ENCODE assay signal across 14 cellular contexts in genomic region chr1:41954533-41954944, GRCh38. TPM values are rescaled to one million over a fixed set of nuclear protein-coding genes. Genes with fewer than 3 reads are reported as not detected.
DNase-seq lines count a peak whose midpoint lies in the region; ATAC-seq and TF ChIP-seq lines count a peak whose summit lies in the region.
"Had no signal": no experiment of that assay in that cellular context is flagged by ENCODE, and none has a peak within 500 bp of the region (broad histone marks: within the 10 kb centered on the region; RNA-seq: fewer than 3 reads in every experiment).

No MANE protein-coding gene starts in this region.

- H3K27me3 Mint-ChIP-seq in activated CD8-positive, alpha-beta T cell treated with anti-CD3 and anti-CD28 coated beads for 36 hours = no peaks in the 10 kb centered on the region
- H3K27me3 Mint-ChIP-seq: activated naive CD8-positive, alpha-beta T cell had no signal

- H3K36me3 ChIP-seq in ACC112 (ENCODE audit: insufficient read depth, low read length) = no peaks in the 10 kb centered on the region
- H3K36me3 ChIP-seq in adipocyte (ENCODE audit: control insufficient read depth, insufficient read depth, low read length, severe bottlenecking) = no peaks in the 10 kb centered on the region
- H3K36me3 ChIP-seq: BLaER1, esophagus squamous epithelium had no signal

- no peak overlapping the region for H3K4me3 Mint-ChIP-seq in activated CD8-positive, alpha-beta T cell treated with anti-CD3 and anti-CD28 coated beads for 36 hours
- H3K4me3 Mint-ChIP-seq: activated naive CD8-positive, alpha-beta T cell; IgD-negative memory B cell; neural crest cell had no signal

- CTCF ChIA-PET in activated CD8-positive, alpha-beta T cell treated with anti-CD3 and anti-CD28 coated beads for 36 hours (lab: Charles Lee) = no interaction called here

- no peak overlapping the region for H3K27ac Mint-ChIP-seq in activated CD8-positive, alpha-beta T cell treated with anti-CD3 and anti-CD28 coated beads for 36 hours
- H3K27ac Mint-ChIP-seq: IgD-negative memory B cell had no signal

- DNase-seq in HT1080 (ENCODE audit: low read depth) = peak; percentile 95
- DNase-seq in adipocyte (ENCODE audit: low read depth) = peak; percentile 64
- peak; percentile 39 for DNase-seq in iPS-NIHi11 (ENCODE audit: low spot score)
- DNase-seq in amniotic stem cell (lab: John Stamatoyannopoulos, UW) = no peak
- DNase-seq in activated CD8-positive, alpha-beta T cell treated with anti-CD3 and anti-CD28 coated beads for 36 hours = no peak
- DNase-seq: esophagus squamous epithelium, NCI-H748 treated with DMSO at 0.1 percent for 48 hours had no signal

- no peaks in the 10 kb centered on the region for H3K27me3 ChIP-seq in ACC112 (ENCODE audit: insufficient read depth, low read length)
- no peaks in the 10 kb centered on the region for H3K27me3 ChIP-seq in adipocyte (replicated peaks; ENCODE audit: control insufficient read depth, insufficient read depth, low read length)
- H3K27me3 ChIP-seq: BLaER1, esophagus squamous epithelium had no signal

- H3K4me1 ChIP-seq in ACC112 (ENCODE audit: control insufficient read depth, insufficient read depth, low read length, unreplicated experiment) (peaks cover 43% of the 10 kb centered on the region), adipocyte (ENCODE audit: control insufficient read depth, insufficient read depth, low read length) (peaks cover 33% of the 10 kb centered on the region)

- no peak overlapping the region for H2AFZ ChIP-seq in ACC112 (ENCODE audit: low read length, unreplicated experiment)

- no peaks in the 10 kb centered on the region for H3K79me2 ChIP-seq in ACC112 (ENCODE audit: control insufficient read depth, insufficient read depth, low read length, unreplicated experiment)

- ATAC-seq in activated CD8-positive, alpha-beta T cell treated with anti-CD3 and anti-CD28 coated beads for 36 hours = no peak
- no peak for ATAC-seq in HG03342 (IDR thresholded peaks at IDR 0.05; ENCODE audit: unreplicated experiment)
- ATAC-seq in GM19455 (IDR thresholded peaks at IDR 0.05; ENCODE audit: unreplicated experiment) = no peak

- H3K4me3 ChIP-seq in ACC112 (ENCODE audit: low read depth, low read length) (no peak overlapping the region), adipocyte (ENCODE audit: low read length) (no peak overlapping the region)
- H3K4me3 ChIP-seq: BLaER1, esophagus squamous epithelium had no signal

- peaks cover 39% of the 10 kb centered on the region for H3K4me1 Mint-ChIP-seq in activated CD8-positive, alpha-beta T cell treated with anti-CD3 and anti-CD28 coated beads for 36 hours (ENCODE audit: low read depth)

- H3K27ac ChIP-seq in ACC112 (ENCODE audit: low read depth, low read length) = peak overlapping the region; percentile 92
- H3K27ac ChIP-seq: BLaER1, esophagus squamous epithelium had no signal

- H3K36me3 Mint-ChIP-seq in activated CD8-positive, alpha-beta T cell treated with anti-CD3 and anti-CD28 coated beads for 36 hours (ENCODE audit: low read depth) = peaks cover 16% of the 10 kb centered on the region
- H3K36me3 Mint-ChIP-seq: IgD-negative memory B cell had no signal

- TF ChIP-seq CTCF in activated CD8-positive, alpha-beta T cell treated with anti-CD3 and anti-CD28 coated beads for 36 hours (IDR thresholded peaks at IDR 0.05) = no peak

- no peak overlapping the region for H3K9ac ChIP-seq in adipocyte (ENCODE audit: low read length)
- H3K9ac ChIP-seq: BLaER1 had no signal

- no peaks in the 10 kb centered on the region for H3K9me3 ChIP-seq in adipocyte (ENCODE audit: control insufficient read depth, low read length)
- H3K9me3 ChIP-seq: esophagus squamous epithelium had no signal

- intact Hi-C loops in activated CD8-positive, alpha-beta T cell treated with anti-CD3 and anti-CD28 coated beads for 36 hours (cut with micrococcal nuclease) = no loop called here

- POLR2A ChIA-PET in activated CD8-positive, alpha-beta T cell treated with anti-CD3 and anti-CD28 coated beads for 36 hours (lab: Charles Lee) = interaction anchor here (0.6 kb wide), 1 partner anchor 108 kb away, joined by 3 read pairs; no protein-coding TSS in a partner anchor

- peaks cover 24% of the 10 kb centered on the region for H3K9me3 Mint-ChIP-seq in activated CD8-positive, alpha-beta T cell treated with anti-CD3 and anti-CD28 coated beads for 36 hours
- H3K9me3 Mint-ChIP-seq: neural crest cell had no signal

RNA-seq across cellular contexts. Expression of gene HIVEP3, which starts 35.8 kb away (rescaled TPM):
- 4.8 and 6.2 TPM in 2 replicates for total RNA-seq in HT1080 (2014; rRNA removed; shearing (Covaris generic))
- 15.3 and 17.2 TPM in 2 replicates for polyA plus RNA-seq in HT1080 (2015; cell fraction: cytosol; rRNA removed)
- 7.6 and 7.9 TPM in 2 replicates for polyA plus RNA-seq in HT1080 (2015; cell fraction: nucleus; rRNA removed)
- total RNA-seq in activated CD8-positive, alpha-beta T cell treated with anti-CD3 and anti-CD28 coated beads for 36 hours = 10 to 100 TPM; 18.6 to 20.4 TPM

Comparison
In these comparisons a context has a peak if more than half of its experiments do, and no peak if none do; other contexts are left out.
1. DNase-seq: peak in HT1080 (single experiment), adipocyte (single experiment) and iPS-NIHi11 (single experiment); none in amniotic stem cell (single experiment) and activated CD8-positive, alpha-beta T cell treated with anti-CD3 and anti-CD28 coated beads for 36 hours (single experiment).